ENCODE assay signal across 21 cellular contexts in the genomic region with DNA sequence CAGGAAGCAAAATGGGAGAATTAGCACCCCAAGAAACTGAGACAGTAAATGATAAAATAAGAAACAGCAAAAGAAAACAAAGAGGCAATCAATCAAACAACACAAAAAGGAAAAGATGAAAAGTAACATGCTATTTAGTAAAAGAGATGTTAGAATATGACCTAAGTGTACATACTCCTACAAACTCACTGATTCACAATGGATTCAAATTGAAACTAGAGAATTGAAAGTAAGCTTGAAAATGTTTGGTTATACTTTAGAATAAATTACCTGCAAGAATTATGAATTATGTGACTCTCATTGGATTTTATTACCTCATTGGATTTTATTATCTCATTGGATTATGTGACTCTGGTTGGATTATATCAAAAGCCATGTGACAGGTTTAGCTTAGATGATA.
"Had no signal": no experiment of that assay in that cellular context is flagged by ENCODE, and none has a peak within 500 bp of the region (broad histone marks: within the 10 kb centered on the region; RNA-seq: fewer than 3 reads in every experiment).

No MANE protein-coding gene starts in this region.

- H3K36me3 Mint-ChIP-seq: mesothelial cell of epicardium; natural killer cell treated with Interleukin-12 subunit alpha and Interleukin-12 subunit beta and Interleukin-15 and Interleukin-18, amount 100 ng/mL, for 72 hours had no signal

- H3K27me3 Mint-ChIP-seq: central memory CD8-positive, alpha-beta T cell had no signal

- H3K79me2 ChIP-seq: parathyroid adenoma had no signal

- H3K36me3 ChIP-seq: brain microvascular endothelial cell, colonic mucosa, left lung, neutrophil, right lobe of liver, thoracic aorta, upper lobe of left lung had no signal

- H3K4me1 Mint-ChIP-seq: central memory CD8-positive, alpha-beta T cell had no signal

- H3K9ac ChIP-seq: parathyroid adenoma had no signal

- H3K9me3 Mint-ChIP-seq: central memory CD8-positive, alpha-beta T cell; mesothelial cell of epicardium; natural killer cell treated with Interleukin-12 subunit alpha and Interleukin-12 subunit beta and Interleukin-15 and Interleukin-18, amount 100 ng/mL, for 72 hours had no signal

- H3K4me1 ChIP-seq: colonic mucosa, parathyroid adenoma, upper lobe of left lung had no signal

- H2AFZ ChIP-seq: parathyroid adenoma had no signal

- DNase-seq: activated CD4-positive, CD25-positive, alpha-beta regulatory T cell treated with anti-CD3 and anti-CD28 coated beads, Interleukin-2, amount 50 U/mL, for 72 hours; activated gamma-delta T cell treated with Interleukin-2 at 50 U/mL for 16 hours; anterior cingulate cortex; brain microvascular endothelial cell; colonic mucosa; erythroblast; head of caudate nucleus; left lung; right lobe of liver; small intestine; stimulated activated CD4-positive, alpha-beta T cell treated with anti-CD3 and anti-CD28 coated beads, Interleukin-4, amount 100 ng/mL, for 1 hour; T-helper 1 cell; T-helper 9 cell; upper lobe of left lung had no signal

- H3K27me3 ChIP-seq: brain microvascular endothelial cell, colonic mucosa, left lung, neutrophil, right lobe of liver, upper lobe of left lung had no signal

- FAIRE-seq: frontal cortex, small intestine had no signal

- H3K9me3 ChIP-seq: colonic mucosa, left lung, neutrophil, right lobe of liver, thoracic aorta, upper lobe of left lung had no signal

- H3K4me3 Mint-ChIP-seq: central memory CD8-positive, alpha-beta T cell; mesothelial cell of epicardium; natural killer cell treated with Interleukin-12 subunit alpha and Interleukin-12 subunit beta and Interleukin-15 and Interleukin-18, amount 100 ng/mL, for 72 hours had no signal

- H3K4me3 ChIP-seq: colonic mucosa, left lung, right lobe of liver, thoracic aorta, upper lobe of left lung had no signal

- H3K27ac Mint-ChIP-seq: mesothelial cell of epicardium; natural killer cell treated with Interleukin-12 subunit alpha and Interleukin-12 subunit beta and Interleukin-15 and Interleukin-18, amount 100 ng/mL, for 72 hours had no signal
